ENCODE assay signal across 22 cellular contexts in the genomic region with DNA sequence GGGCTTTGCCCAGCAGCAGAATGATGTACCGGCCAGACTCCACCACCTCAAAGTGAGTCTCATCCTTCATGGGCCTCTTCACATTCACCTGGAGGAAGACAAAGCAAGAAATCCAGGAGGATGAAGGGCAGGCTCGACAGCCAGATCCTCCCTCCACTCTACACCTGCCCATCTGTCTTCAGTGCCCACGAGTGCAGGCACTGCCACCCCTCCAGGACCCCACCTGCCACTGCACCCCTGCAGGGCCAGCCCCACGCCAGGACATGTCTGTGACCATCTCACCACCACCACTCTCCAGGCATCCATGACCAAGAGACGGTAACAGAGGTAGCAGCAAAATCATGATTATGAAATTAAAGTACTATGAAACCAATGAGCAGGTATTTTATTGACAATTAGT.
"Had no signal": no experiment of that assay in that cellular context is flagged by ENCODE, and none has a peak within 500 bp of the region (broad histone marks: within the 10 kb centered on the region; RNA-seq: fewer than 3 reads in every experiment).

No MANE protein-coding gene starts in this region.

- H3K4me1 ChIP-seq: gastroesophageal sphincter, left ventricle myocardium inferior, tibial artery, upper lobe of left lung had no signal

- ATAC-seq: gastroesophageal sphincter; naive thymus-derived CD4-positive, alpha-beta T cell; right cardiac atrium; stimulated activated effector memory CD8-positive, alpha-beta T cell treated with anti-CD3 and anti-CD28 coated beads, Interleukin-12 subunit alpha, Interleukin-12 subunit beta, amount 100 ng/mL, for 72 hours; stimulated activated naive CD8-positive, alpha-beta T cell treated with anti-CD3 and anti-CD28 coated beads, Interleukin-15, Interleukin-2, amounts not matched to agents 100 U/mL and 50 U/mL, for 24 hours had no signal

- DNase-seq: central memory CD4-positive, alpha-beta T cell; effector memory CD4-positive, alpha-beta T cell; esophagus squamous epithelium; foreskin fibroblast; immature natural killer cell; kidney; left cardiac atrium; left ventricle myocardium inferior; mesenchymal stem cell; naive thymus-derived CD4-positive, alpha-beta T cell; nephron progenitor cell; posterior cingulate gyrus; right cardiac atrium; stimulated activated CD4-positive, alpha-beta T cell treated with anti-CD3 and anti-CD28 coated beads, Interleukin-4, amount 100 ng/mL, for 1 hour; stimulated activated CD8-positive, alpha-beta memory T cell treated with anti-CD3 and anti-CD28 coated beads, Interleukin-4, amount 100 ng/mL, for 48 hours; stimulated activated naive CD8-positive, alpha-beta T cell treated with anti-CD3 and anti-CD28 coated beads, Interleukin-15, Interleukin-2, amounts not matched to agents 100 U/mL and 50 U/mL, for 24 hours; tibial artery; upper lobe of left lung had no signal

- H3K9me3 ChIP-seq: esophagus squamous epithelium, neutrophil, upper lobe of left lung had no signal

- H3K27me3 ChIP-seq: gastroesophageal sphincter, neutrophil, tibial artery, upper lobe of left lung had no signal

- H3K27ac ChIP-seq: esophagus squamous epithelium, gastroesophageal sphincter, left ventricle myocardium inferior, neutrophil, tibial artery, upper lobe of left lung had no signal

- H3K36me3 ChIP-seq: neutrophil had no signal

- H3K4me3 ChIP-seq: esophagus squamous epithelium, gastroesophageal sphincter, left ventricle myocardium inferior, lung, tibial artery, upper lobe of left lung had no signal
